Comparison of ENCODE assay signal across 20 cellular contexts in the genomic region with DNA sequence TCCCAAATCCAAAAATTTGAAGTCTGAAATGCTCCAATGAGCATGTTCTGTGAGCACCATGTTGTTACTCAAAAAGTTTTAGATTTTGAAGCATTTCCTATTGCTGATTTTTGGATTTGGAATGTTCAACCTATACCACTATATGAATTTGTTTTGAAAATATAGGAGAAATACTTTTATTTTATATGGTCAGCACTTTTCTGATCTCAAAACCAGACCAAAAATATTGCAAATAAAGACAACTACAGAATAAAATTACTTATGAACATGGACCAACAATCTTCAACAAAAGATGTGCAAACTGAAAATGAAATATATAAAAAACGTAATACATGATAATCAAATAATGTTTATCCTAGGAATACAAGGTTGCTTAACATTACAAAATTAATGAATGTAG.
DNase-seq lines count a peak whose midpoint lies in the region; ATAC-seq, FAIRE-seq and TF ChIP-seq lines count a peak whose summit lies in the region.
"Had no signal": no experiment of that assay in that cellular context is flagged by ENCODE, and none has a peak within 500 bp of the region (broad histone marks: within the 10 kb centered on the region; RNA-seq: fewer than 3 reads in every experiment).

No MANE protein-coding gene starts in this region.

- H3K27me3 ChIP-seq in K562 (ENCODE audit: control insufficient read depth in 2 of 2, insufficient read depth in 2 of 2, low read length in 2 of 2) (no peaks in the 10 kb centered on the region), tibial artery (no peaks in the 10 kb centered on the region)
- H3K27me3 ChIP-seq: BLaER1 treated with 17β-estradiol and CSF1 and Interleukin-3, amounts not matched to agents 10 nM and 100 nM had no signal

- intact Hi-C loops in K562 (cut with micrococcal nuclease): no loop called here
- intact Hi-C loops in tibial artery (cut with DNase I; ENCODE audit: low total_unique reads): no loop called here

- H3K36me3 ChIP-seq in K562 (ENCODE audit: control insufficient read depth, insufficient read depth, low read length) (no peaks in the 10 kb centered on the region), tibial artery (no peaks in the 10 kb centered on the region)
- H3K36me3 ChIP-seq: BLaER1 treated with 17β-estradiol and CSF1 and Interleukin-3, amounts not matched to agents 10 nM and 100 nM had no signal

- H3K27ac ChIP-seq in A549 (no peak overlapping the region), K562 (ENCODE audit: extremely low read depth, low read depth, low read length) (no peak overlapping the region), tibial artery (no peak overlapping the region)
- H3K27ac ChIP-seq: BLaER1 treated with 17β-estradiol and CSF1 and Interleukin-3, amounts not matched to agents 10 nM and 100 nM; C4-2B had no signal

- no peaks in the 10 kb centered on the region for H3K9me3 Mint-ChIP-seq in stimulated activated naive CD8-positive, alpha-beta T cell treated with anti-CD3 and anti-CD28 coated beads, Interleukin-15, amount 100 ng/mL, for 72 hours
- H3K9me3 Mint-ChIP-seq: CD4-positive, alpha-beta T cell; CD8-positive, alpha-beta T cell had no signal

- H3K4me1 ChIP-seq in A549: no peaks in the 10 kb centered on the region
- H3K4me1 ChIP-seq in K562 (replicated peaks in 1 of 2; ENCODE audit: control insufficient read depth in 2 of 2, insufficient read depth in 2 of 2, low read length in 2 of 2): no peaks in the 10 kb centered on the region
- no peaks in the 10 kb centered on the region for H3K4me1 ChIP-seq in tibial artery

- H2AFZ ChIP-seq in K562 (ENCODE audit: low read depth, low read length): no peak overlapping the region

- no peak overlapping the region for H3K4me3 Mint-ChIP-seq in stimulated activated naive CD8-positive, alpha-beta T cell treated with anti-CD3 and anti-CD28 coated beads, Interleukin-15, amount 100 ng/mL, for 72 hours
- H3K4me3 Mint-ChIP-seq: B cell; CD4-positive, alpha-beta T cell; CD8-positive, alpha-beta T cell had no signal

- H3K9me1 ChIP-seq in K562 (ENCODE audit: control insufficient read depth, insufficient read depth, low read length): no peaks in the 10 kb centered on the region

- H3K4me2 ChIP-seq in A549 (no peak overlapping the region), K562 (ENCODE audit: insufficient read depth, low read length) (no peak overlapping the region)
- H3K4me2 ChIP-seq: BLaER1 treated with 17β-estradiol and CSF1 and Interleukin-3, amounts not matched to agents 10 nM and 100 nM had no signal

- no peaks in the 10 kb centered on the region for H3K79me2 ChIP-seq in K562 (ENCODE audit: control insufficient read depth, insufficient read depth, low read length)

- no peaks in the 10 kb centered on the region for H4K20me1 ChIP-seq in K562 (replicated peaks; ENCODE audit: control insufficient read depth, insufficient read depth, low read length)
- H4K20me1 ChIP-seq: BLaER1 treated with 17β-estradiol and CSF1 and Interleukin-3, amounts not matched to agents 10 nM and 100 nM had no signal

- 59% methylated on average over 1 of the region's 1 CpG for WGBS in A549 (ENCODE audit: missing lambda C conversion rate)
- 0% methylated on average over 1 of the region's 1 CpG for WGBS in K562 (ENCODE audit: insufficient coverage, low coverage, missing lambda C conversion rate)

- DNase-seq in A549 (ENCODE audit: low read depth in 1 of 2, low spot score in 1 of 2) (no peak), K562 (ENCODE audit: extremely low read depth in 1 of 4, low spot score in 3 of 4) (no peak), NCI-H2171 treated with DMSO at 0.1 percent for 48 hours (lab: John Stamatoyannopoulos, UW) (no peak), tibial artery (no peak)
- no peak for DNase-seq in stimulated activated naive CD8-positive, alpha-beta T cell treated with anti-CD3 and anti-CD28 coated beads, Interleukin-15, amount 100 ng/mL, for 72 hours
- DNase-seq: 8988T; AML-193; Caco-2; Calu3; CD4-positive, alpha-beta T cell; CD8-positive, alpha-beta T cell; DMS79 treated with DMSO at 0.1 percent for 48 hours; GDM1 had no signal

- ATAC-seq in A549: no peak
- no peak for ATAC-seq in K562
- no peak for ATAC-seq in stimulated activated naive CD8-positive, alpha-beta T cell treated with anti-CD3 and anti-CD28 coated beads, Interleukin-15, amount 100 ng/mL, for 72 hours
- ATAC-seq: CD8-positive, alpha-beta T cell; GM12878 had no signal

- H3K4me3 ChIP-seq in A549 (no peak overlapping the region), K562 (no peak overlapping the region), tibial artery (no peak overlapping the region)
- H3K4me3 ChIP-seq: BLaER1 treated with 17β-estradiol and CSF1 and Interleukin-3, amounts not matched to agents 10 nM and 100 nM; GM12878 had no signal

- no peak overlapping the region for H3K27ac Mint-ChIP-seq in stimulated activated naive CD8-positive, alpha-beta T cell treated with anti-CD3 and anti-CD28 coated beads, Interleukin-15, amount 100 ng/mL, for 72 hours
- H3K27ac Mint-ChIP-seq: B cell; CD4-positive, alpha-beta T cell; CD8-positive, alpha-beta T cell had no signal

- H3K9ac ChIP-seq in K562 (ENCODE audit: insufficient read depth in 1 of 2, low read depth in 2 of 2, low read length in 2 of 2): no peak overlapping the region
- H3K9ac ChIP-seq: BLaER1 treated with 17β-estradiol and CSF1 and Interleukin-3, amounts not matched to agents 10 nM and 100 nM had no signal

- TF ChIP-seq POLR2A in A549 (IDR thresholded peaks at IDR 0.05; ENCODE audit: low read length) (no peak), K562 (conservative IDR thresholded peaks at IDR 0.05) (no peak)

- no peaks in the 10 kb centered on the region for H3K27me3 Mint-ChIP-seq in stimulated activated naive CD8-positive, alpha-beta T cell treated with anti-CD3 and anti-CD28 coated beads, Interleukin-15, amount 100 ng/mL, for 72 hours
- H3K27me3 Mint-ChIP-seq: CD4-positive, alpha-beta T cell had no signal

- TF ChIP-seq CTCF in A549 (IDR thresholded peaks at IDR 0.05) (no peak), K562 (IDR thresholded peaks at IDR 0.05 in 2 of 3, conservative IDR thresholded peaks at IDR 0.05 in 1 of 3; ENCODE audit: insufficient read depth in 2 of 3, low read depth in 1 of 3, low read length in 3 of 3) (no peak), tibial artery (IDR thresholded peaks at IDR 0.05) (no peak)

- H3K9me3 ChIP-seq in A549 (no peaks in the 10 kb centered on the region), K562 (replicated peaks; ENCODE audit: control insufficient read depth, insufficient read depth, low read depth, low read length) (no peaks in the 10 kb centered on the region), tibial artery (no peaks in the 10 kb centered on the region)
- H3K9me3 ChIP-seq: Caco-2 had no signal

- no peaks in the 10 kb centered on the region for H3K4me1 Mint-ChIP-seq in stimulated activated naive CD8-positive, alpha-beta T cell treated with anti-CD3 and anti-CD28 coated beads, Interleukin-15, amount 100 ng/mL, for 72 hours
- H3K4me1 Mint-ChIP-seq: B cell had no signal

- no peak for TF ChIP-seq RAD21 in A549 (conservative IDR thresholded peaks at IDR 0.05 in 1 of 2, IDR thresholded peaks at IDR 0.05 in 1 of 2)
- TF ChIP-seq RAD21 in K562 (CRISPR knock-in tag; conservative IDR thresholded peaks at IDR 0.05 in 1 of 2, IDR thresholded peaks at IDR 0.05 in 1 of 2): no peak

- in situ Hi-C loops in K562 (cut with MboI): no loop called here

- no peak for TF ChIP-seq EP300 in A549 (IDR thresholded peaks at IDR 0.05)
- TF ChIP-seq EP300 in K562 (IDR thresholded peaks at IDR 0.05; ENCODE audit: low read length): no peak

- CTCF ChIA-PET in A549 (lab: Yijun Ruan, JAX) (no interaction called here), K562 (lab: Yijun Ruan, JAX; ENCODE audit: low intra/inter-chr PET ratio) (no interaction called here)

- POLR2A ChIA-PET in A549 (lab: Yijun Ruan, JAX): no interaction called here
- POLR2A ChIA-PET in K562 (lab: Yijun Ruan, JAX): no interaction called here

- FAIRE-seq in A549 (lab: Jason Lieb, UNC): no peak
- peak; percentile 21 for FAIRE-seq in G401.6 (lab: Jason Lieb, UNC)
- no peak for FAIRE-seq in K562 (lab: Jason Lieb, UNC)
- FAIRE-seq: GM12878, GM12892, GM18507 had no signal

- BruUV-seq in K562 (replicated peaks; lab: Mats Ljungman, UMichigan): no TSS peak

TF ChIP-seq in A549, 52 proteins besides CTCF, POLR2A, EP300 and RAD21:
- TF ChIP-seq MAFK (IDR thresholded peaks at IDR 0.05; ENCODE audit: partially characterized antibody): peak; percentile 60
- TF ChIP-seq, protein P1, sequence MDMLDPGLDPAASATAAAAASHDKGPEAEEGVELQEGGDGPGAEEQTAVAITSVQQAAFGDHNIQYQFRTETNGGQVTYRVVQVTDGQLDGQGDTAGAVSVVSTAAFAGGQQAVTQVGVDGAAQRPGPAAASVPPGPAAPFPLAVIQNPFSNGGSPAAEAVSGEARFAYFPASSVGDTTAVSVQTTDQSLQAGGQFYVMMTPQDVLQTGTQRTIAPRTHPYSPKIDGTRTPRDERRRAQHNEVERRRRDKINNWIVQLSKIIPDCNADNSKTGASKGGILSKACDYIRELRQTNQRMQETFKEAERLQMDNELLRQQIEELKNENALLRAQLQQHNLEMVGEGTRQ (IDR thresholded peaks at IDR 0.05): no peak

TF ChIP-seq in K562, 482 proteins besides CTCF, POLR2A, EP300 and RAD21 (continues in another document):
- TF ChIP-seq ZNF316 (IDR thresholded peaks at IDR 0.05) (peak; percentile 71), C11orf30 (IDR thresholded peaks at IDR 0.05; ENCODE audit: low read depth) (peak; percentile 37; the same call in 1 of the 2 replicates), MAFF (IDR thresholded peaks at IDR 0.05; ENCODE audit: low read length) (peak; percentile 17; the same call in 1 of the 2 replicates)
- TF ChIP-seq, protein P2, sequence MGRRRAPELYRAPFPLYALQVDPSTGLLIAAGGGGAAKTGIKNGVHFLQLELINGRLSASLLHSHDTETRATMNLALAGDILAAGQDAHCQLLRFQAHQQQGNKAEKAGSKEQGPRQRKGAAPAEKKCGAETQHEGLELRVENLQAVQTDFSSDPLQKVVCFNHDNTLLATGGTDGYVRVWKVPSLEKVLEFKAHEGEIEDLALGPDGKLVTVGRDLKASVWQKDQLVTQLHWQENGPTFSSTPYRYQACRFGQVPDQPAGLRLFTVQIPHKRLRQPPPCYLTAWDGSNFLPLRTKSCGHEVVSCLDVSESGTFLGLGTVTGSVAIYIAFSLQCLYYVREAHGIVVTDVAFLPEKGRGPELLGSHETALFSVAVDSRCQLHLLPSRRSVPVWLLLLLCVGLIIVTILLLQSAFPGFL (CRISPR knock-in tag; IDR thresholded peaks at IDR 0.05): no peak
